In the genomic region with DNA sequence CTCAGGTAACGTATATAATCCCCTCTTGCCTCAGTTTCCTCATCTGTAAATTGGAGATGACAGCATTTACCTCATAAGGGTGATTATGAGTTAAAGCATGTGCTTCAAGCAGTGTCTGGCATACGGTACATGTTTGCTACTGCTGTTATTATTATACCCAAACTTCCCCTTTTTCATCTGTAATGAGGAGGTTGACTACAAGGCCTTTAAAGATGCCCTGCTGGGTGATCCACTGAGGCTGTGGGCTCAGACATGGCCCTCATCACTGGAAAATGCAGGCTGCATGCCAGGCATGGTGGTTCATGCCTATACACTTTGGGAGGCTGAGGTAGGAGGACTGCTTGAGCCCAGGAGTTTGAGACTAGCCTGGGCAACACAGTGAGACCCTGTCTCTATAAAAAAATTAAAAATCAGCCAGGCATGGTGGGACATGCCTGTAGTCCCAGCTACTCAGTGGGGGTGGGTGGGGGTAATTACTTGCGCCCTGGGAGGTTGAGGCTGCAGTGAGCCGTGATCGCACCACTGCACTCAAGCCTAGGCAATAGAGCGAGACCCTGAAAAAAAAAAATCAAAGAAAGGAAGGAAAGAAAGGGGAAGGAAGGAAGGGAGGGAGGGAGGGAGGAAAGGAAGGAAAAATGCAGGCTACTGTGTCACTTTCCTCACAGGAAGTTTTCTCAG, we compare ENCODE assay signal across 11 cellular contexts.
A peak's percentile ranks its signal among the peaks of the same experiment; 100 is the strongest.
DNase-seq lines count a peak whose midpoint lies in the region; ATAC-seq and TF ChIP-seq lines count a peak whose summit lies in the region.
"Had no signal": no experiment of that assay in that cellular context is flagged by ENCODE, and none has a peak within 500 bp of the region (broad histone marks: within the 10 kb centered on the region; RNA-seq: fewer than 3 reads in every experiment).

No MANE protein-coding gene starts in this region.

- H3K9me3 Mint-ChIP-seq in T-helper 2 cell treated with Interferon-gamma antibody and Interleukin-4, amounts not matched to agents 5 μg/mL and 100 μg/mL, for 36 hours = no peaks in the 10 kb centered on the region
- H3K9me3 Mint-ChIP-seq in stimulated activated effector memory CD8-positive, alpha-beta T cell treated with anti-CD3 and anti-CD28 coated beads, Interleukin-12 subunit alpha, Interleukin-12 subunit beta, amount 100 ng/mL, for 72 hours = no peaks in the 10 kb centered on the region

- peak overlapping the region; percentile 3 for H3K4me3 ChIP-seq in coronary artery
- H3K4me3 ChIP-seq: A549 had no signal

- peak overlapping the region; percentile 87 for H3K27ac Mint-ChIP-seq in T-helper 2 cell treated with Interferon-gamma antibody and Interleukin-4, amounts not matched to agents 5 μg/mL and 100 μg/mL, for 36 hours
- H3K27ac Mint-ChIP-seq in stimulated activated effector memory CD8-positive, alpha-beta T cell treated with anti-CD3 and anti-CD28 coated beads, Interleukin-12 subunit alpha, Interleukin-12 subunit beta, amount 100 ng/mL, for 72 hours = peak overlapping the region; percentile 81

- peak overlapping the region; percentile 94 to 98 for H3K27ac ChIP-seq in coronary artery
- H3K27ac ChIP-seq: A549 had no signal

- no peaks in the 10 kb centered on the region for H3K27me3 Mint-ChIP-seq in T-helper 2 cell treated with Interferon-gamma antibody and Interleukin-4, amounts not matched to agents 5 μg/mL and 100 μg/mL, for 36 hours (ENCODE audit: low read depth)

- DNase-seq in T-helper 2 cell treated with Interferon-gamma antibody and Interleukin-4, amounts not matched to agents 5 μg/mL and 100 μg/mL, for 36 hours (ENCODE audit: low spot score) = no peak
- DNase-seq in T-helper 2 cell (no peak), NOMO-1 (lab: John Stamatoyannopoulos, UW; ENCODE audit: unreplicated experiment in 2 of 2) (peak; percentile 26 to 38), coronary artery (ENCODE audit: low spot score) (no peak), AG20443 (ENCODE audit: low spot score) (no peak)
- DNase-seq in stimulated activated effector memory CD8-positive, alpha-beta T cell treated with anti-CD3 and anti-CD28 coated beads, Interleukin-12 subunit alpha, Interleukin-12 subunit beta, amount 100 ng/mL, for 72 hours (ENCODE audit: low spot score in 2 of 2) = no peak
- DNase-seq: activated gamma-delta T cell, NCI-H2171 had no signal

- H3K4me1 Mint-ChIP-seq in T-helper 2 cell treated with Interferon-gamma antibody and Interleukin-4, amounts not matched to agents 5 μg/mL and 100 μg/mL, for 36 hours (ENCODE audit: low read depth) = peaks cover 66% of the 10 kb centered on the region
- H3K4me1 Mint-ChIP-seq in stimulated activated effector memory CD8-positive, alpha-beta T cell treated with anti-CD3 and anti-CD28 coated beads, Interleukin-12 subunit alpha, Interleukin-12 subunit beta, amount 100 ng/mL, for 72 hours = peaks cover 70% of the 10 kb centered on the region

- H3K36me3 Mint-ChIP-seq in T-helper 2 cell treated with Interferon-gamma antibody and Interleukin-4, amounts not matched to agents 5 μg/mL and 100 μg/mL, for 36 hours (ENCODE audit: low read depth) = peaks cover 56% of the 10 kb centered on the region
- peaks cover 74% of the 10 kb centered on the region for H3K36me3 Mint-ChIP-seq in stimulated activated effector memory CD8-positive, alpha-beta T cell treated with anti-CD3 and anti-CD28 coated beads, Interleukin-12 subunit alpha, Interleukin-12 subunit beta, amount 100 ng/mL, for 72 hours

- no peak for TF ChIP-seq CTCF in coronary artery (IDR thresholded peaks at IDR 0.05)

- ATAC-seq in stimulated activated effector memory CD8-positive, alpha-beta T cell treated with anti-CD3 and anti-CD28 coated beads, Interleukin-12 subunit alpha, Interleukin-12 subunit beta, amount 100 ng/mL, for 72 hours = no peak
- ATAC-seq in GM19467 (IDR thresholded peaks at IDR 0.05; ENCODE audit: unreplicated experiment) = no peak
- ATAC-seq in HG02884 (IDR thresholded peaks at IDR 0.05; ENCODE audit: unreplicated experiment) = no peak
- ATAC-seq: A549 had no signal

- peak overlapping the region; percentile 94 for H3K4me3 Mint-ChIP-seq in T-helper 2 cell treated with Interferon-gamma antibody and Interleukin-4, amounts not matched to agents 5 μg/mL and 100 μg/mL, for 36 hours
- H3K4me3 Mint-ChIP-seq in stimulated activated effector memory CD8-positive, alpha-beta T cell treated with anti-CD3 and anti-CD28 coated beads, Interleukin-12 subunit alpha, Interleukin-12 subunit beta, amount 100 ng/mL, for 72 hours = peak overlapping the region; percentile 94

Comparison
In these comparisons a context has a peak if more than half of its experiments do, and no peak if none do; other contexts are left out.
1. DNase-seq: peak in NOMO-1 (2 of 2); none in T-helper 2 cell treated with Interferon-gamma antibody and Interleukin-4, amounts not matched to agents 5 μg/mL and 100 μg/mL, for 36 hours (single experiment), T-helper 2 cell (0 of 5), coronary artery (single experiment), stimulated activated effector memory CD8-positive, alpha-beta T cell treated with anti-CD3 and anti-CD28 coated beads, Interleukin-12 subunit alpha, Interleukin-12 subunit beta, amount 100 ng/mL, for 72 hours (0 of 2) and AG20443 (single experiment).